ENCODE assay signal across 21 cellular contexts in genomic region chr20:50536333-50536732, GRCh38. TPM values are rescaled to one million over a fixed set of nuclear protein-coding genes. Genes with fewer than 3 reads are reported as not detected.
A peak's percentile ranks its signal among the peaks of the same experiment; 100 is the strongest.
DNase-seq lines count a peak whose midpoint lies in the region; ATAC-seq, FAIRE-seq and TF ChIP-seq lines count a peak whose summit lies in the region.
"Had no signal": no experiment of that assay in that cellular context is flagged by ENCODE, and none has a peak within 500 bp of the region (broad histone marks: within the 10 kb centered on the region; RNA-seq: fewer than 3 reads in every experiment).

No MANE protein-coding gene starts in this region.

- RAD21 ChIA-PET in HCT116 (lab: Charles Lee; ENCODE audit: low non-redundant PET in 1 of 2, low total read pairs in 2 of 2, uncharacterized antibody in 2 of 2, unreplicated experiment in 2 of 2) = no interaction called here

- H3K4me3 ChIP-seq in ACC112 (ENCODE audit: low read depth, low read length) = no peak overlapping the region
- no peak overlapping the region for H3K4me3 ChIP-seq in HCT116 (replicated peaks in 1 of 2; ENCODE audit: low read depth in 1 of 2, low read length in 2 of 2)
- H3K4me3 ChIP-seq in lung = no peak overlapping the region
- no peak overlapping the region for H3K4me3 ChIP-seq in kidney (ENCODE audit: low read length in 2 of 2)
- H3K4me3 ChIP-seq in OCI-LY7 (ENCODE audit: low read depth, low read length, poor library complexity, severe bottlenecking) = no peak overlapping the region
- H3K4me3 ChIP-seq: coronary artery, PC-9, SJSA1, suprapubic skin had no signal

- no peaks in the 10 kb centered on the region for H3K9me2 ChIP-seq in HCT116 (ENCODE audit: insufficient read depth)
- no peaks in the 10 kb centered on the region for H3K9me2 ChIP-seq in OCI-LY7 (ENCODE audit: insufficient read depth, low read length)

- H3K79me2 ChIP-seq in ACC112 (ENCODE audit: control insufficient read depth, insufficient read depth, low read length, unreplicated experiment) = peaks cover 74% of the 10 kb centered on the region
- peaks cover 86% of the 10 kb centered on the region for H3K79me2 ChIP-seq in HCT116 (ENCODE audit: insufficient read depth, low read length)
- no peaks in the 10 kb centered on the region; the same call in 1 of the 2 replicates for H3K79me2 ChIP-seq in OCI-LY7 (ENCODE audit: insufficient read depth, low read depth, low read length)

- no peaks in the 10 kb centered on the region for H3K9me3 ChIP-seq in HCT116 (ENCODE audit: control insufficient read depth in 1 of 2, insufficient read depth in 1 of 2, low read depth in 1 of 2, low read length in 2 of 2)
- H3K9me3 ChIP-seq in lung (ENCODE audit: control insufficient read depth in 2 of 2, insufficient read depth in 1 of 2, low read length in 1 of 2) = no peaks in the 10 kb centered on the region
- no peaks in the 10 kb centered on the region for H3K9me3 ChIP-seq in kidney (ENCODE audit: control insufficient read depth in 1 of 2, low read length in 2 of 2)
- H3K9me3 ChIP-seq in OCI-LY7 (ENCODE audit: low read length) = no peaks in the 10 kb centered on the region
- H3K9me3 ChIP-seq: SJSA1, suprapubic skin had no signal

- peaks cover 77% of the 10 kb centered on the region for H3K4me1 ChIP-seq in ACC112 (ENCODE audit: control insufficient read depth, insufficient read depth, low read length, unreplicated experiment)
- peaks cover 73 to 91% of the 10 kb centered on the region in 2 experiments for H3K4me1 ChIP-seq in HCT116 (ENCODE audit: control insufficient read depth in 1 of 2, insufficient read depth in 2 of 2, low read length in 2 of 2)
- peaks cover 21 to 32% of the 10 kb centered on the region in 2 donors for H3K4me1 ChIP-seq in lung (ENCODE audit: control insufficient read depth in 2 of 2, insufficient read depth in 2 of 2, low read length in 2 of 2)
- H3K4me1 ChIP-seq in kidney (ENCODE audit: control insufficient read depth in 1 of 2, insufficient read depth in 1 of 2, low read depth in 1 of 2, low read length in 2 of 2) = peaks cover 19 to 24% of the 10 kb centered on the region in 2 donors
- H3K4me1 ChIP-seq in OCI-LY7 (ENCODE audit: insufficient read depth, low read length, poor library complexity, severe bottlenecking) = peaks cover 34% of the 10 kb centered on the region

- no peak for FAIRE-seq in kidney (lab: Jason Lieb, UNC)
- FAIRE-seq: endometrium, GM18507, small intestine had no signal

- no peak for TF ChIP-seq RAD21 in HCT116 (IDR thresholded peaks at IDR 0.05; ENCODE audit: low read depth)

- H3K9ac ChIP-seq in HCT116 (ENCODE audit: low read length) (peak overlapping the region; percentile 17), kidney (ENCODE audit: low read length in 2 of 2) (no peak overlapping the region)

- H4K20me1 ChIP-seq in HCT116 (ENCODE audit: insufficient read depth) = no peaks in the 10 kb centered on the region
- H4K20me1 ChIP-seq in OCI-LY7 (ENCODE audit: insufficient read depth, low read length) = peaks cover 6% of the 10 kb centered on the region

- no peak for DNase-seq in HCT116 (ENCODE audit: low read depth, low spot score)
- DNase-seq in NCI-H524 treated with DMSO at 0.1 percent for 48 hours (lab: John Stamatoyannopoulos, UW) = peak; percentile 77
- peak; percentile 71 for DNase-seq in lung (ENCODE audit: low spot score)
- DNase-seq in kidney = no peak
- DNase-seq in superior temporal gyrus (ENCODE audit: extremely low spot score) = no peak
- no peak for DNase-seq in OCI-LY7 (ENCODE audit: low spot score)
- no peak for DNase-seq in DMS 273 (lab: John Stamatoyannopoulos, UW; ENCODE audit: unreplicated experiment)
- DNase-seq: activated naive CD8-positive, alpha-beta T cell treated with anti-CD3 and anti-CD28 coated beads for 36 hours; CD4-positive, CD25-positive, alpha-beta regulatory T cell; head of caudate nucleus; KBM-7; natural killer cell; PC-9; small intestine; stimulated activated CD4-positive, alpha-beta T cell treated with anti-CD3 and anti-CD28 coated beads, Interleukin-4, amount 100 ng/mL, for 1 hour had no signal

- CTCF ChIA-PET in HCT116 (lab: Charles Lee) = no interaction called here
- CTCF ChIA-PET in OCI-LY7 (lab: Charles Lee; ENCODE audit: unreplicated experiment) = no interaction called here

- POLR2A ChIA-PET in HCT116 (lab: Charles Lee) (interaction anchor here (0.9 kb wide), 1 partner anchor 26 kb away, joined by 3 read pairs; the partner anchor contains the start of gene PTPN1), OCI-LY7 (lab: Charles Lee) (interaction anchor here (0.7 kb wide), 1 partner anchor 11 kb away, joined by 3 read pairs; no protein-coding TSS in a partner anchor)

- H3K27ac ChIP-seq in ACC112 (ENCODE audit: low read depth, low read length) (peak overlapping the region; percentile 8; the same call in 1 of the 2 replicates), HCT116 (ENCODE audit: low read depth, low read length) (peak overlapping the region; percentile 44; the same call in 1 of the 2 replicates), lung (ENCODE audit: low read depth in 1 of 2, low read length in 1 of 2) (no peak overlapping the region), kidney (ENCODE audit: low read depth in 2 of 2, low read length in 2 of 2) (no peak overlapping the region), OCI-LY7 (ENCODE audit: low read depth, low read length, poor library complexity, severe bottlenecking) (no peak overlapping the region)
- H3K27ac ChIP-seq: coronary artery, PC-9, SJSA1, suprapubic skin had no signal

- H3K27me3 ChIP-seq in ACC112 (ENCODE audit: insufficient read depth, low read length) = no peaks in the 10 kb centered on the region
- H3K27me3 ChIP-seq in HCT116 (ENCODE audit: insufficient read depth, low read length) = no peaks in the 10 kb centered on the region
- H3K27me3 ChIP-seq in lung (ENCODE audit: control insufficient read depth, insufficient read depth) = no peaks in the 10 kb centered on the region
- H3K27me3 ChIP-seq: SJSA1, suprapubic skin had no signal

- BruUV-seq in HCT116 (replicated peaks; lab: Mats Ljungman, UMichigan) = no TSS peak
- no TSS peak for BruUV-seq in OCI-LY7 (replicated peaks; lab: Mats Ljungman, UMichigan)

- H2AFZ ChIP-seq in ACC112 (ENCODE audit: low read length, unreplicated experiment) (no peak overlapping the region), HCT116 (ENCODE audit: low read depth, low read length, poor library complexity, severe bottlenecking) (no peak overlapping the region), OCI-LY7 (ENCODE audit: low read length) (no peak overlapping the region)
- H2AFZ ChIP-seq: PC-9 had no signal

- no peak for ATAC-seq in HCT116
- ATAC-seq in lung (ENCODE audit: insufficient read depth, low FRiP score) = no peak
- ATAC-seq: natural killer cell had no signal

- TF ChIP-seq POLR2A in HCT116 (IDR thresholded peaks at IDR 0.05; ENCODE audit: borderline replicate concordance, extremely low read depth, insufficient read depth, insufficient read length) = no peak

- H3K36me3 ChIP-seq in ACC112 (ENCODE audit: insufficient read depth, low read length) (no peaks in the 10 kb centered on the region; the same call in 1 of the 2 replicates), HCT116 (ENCODE audit: control insufficient read depth in 1 of 2, insufficient read depth in 2 of 2, low read length in 2 of 2) (no peaks in the 10 kb centered on the region), lung (ENCODE audit: control insufficient read depth in 2 of 2, insufficient read depth in 2 of 2, low read length in 2 of 2) (peaks cover 0 to 2% of the 10 kb centered on the region in 2 donors), kidney (ENCODE audit: control insufficient read depth in 1 of 2, insufficient read depth in 2 of 2, low read length in 2 of 2) (no peaks in the 10 kb centered on the region), OCI-LY7 (ENCODE audit: insufficient read depth, low read length) (no peaks in the 10 kb centered on the region; the same call in 1 of the 2 replicates)
- H3K36me3 ChIP-seq: suprapubic skin had no signal

- TF ChIP-seq CTCF in HCT116 (IDR thresholded peaks at IDR 0.05 in 2 of 3, conservative IDR thresholded peaks at IDR 0.05 in 1 of 3; ENCODE audit: borderline replicate concordance in 1 of 3, insufficient read depth in 1 of 3, low read depth in 2 of 3, low read length in 2 of 3) = no peak
- no peak for TF ChIP-seq CTCF in lung (IDR thresholded peaks at IDR 0.05; ENCODE audit: control extremely low read depth, extremely low read depth)
- no peak for TF ChIP-seq CTCF in kidney (IDR thresholded peaks at IDR 0.05; ENCODE audit: borderline replicate concordance, extremely low read depth, insufficient read depth)
- TF ChIP-seq CTCF in OCI-LY7 (conservative IDR thresholded peaks at IDR 0.05; ENCODE audit: low read length) = no peak

- intact Hi-C loops in HCT116 (cut with micrococcal nuclease) (no loop called here), kidney (cut with DNase I) (no loop called here), OCI-LY7 (cut with micrococcal nuclease; ENCODE audit: unreplicated experiment) (no loop called here)

- H3K4me2 ChIP-seq in HCT116 (ENCODE audit: low read length) (peak overlapping the region; percentile 26; the same call in 1 of the 2 replicates), OCI-LY7 (ENCODE audit: low read length) (no peak overlapping the region)
- H3K4me2 ChIP-seq: PC-9 had no signal

- WGBS in lung, 2 donors = 65 to 85% methylated on average over 4 of the region's 4 CpGs

TF ChIP-seq in HCT116, 20 proteins besides CTCF, POLR2A, EP300 and RAD21 (continues in another document):
- TF ChIP-seq ZNF274 (IDR thresholded peaks at IDR 0.05; ENCODE audit: low read depth, low read length) = no peak
- no peak for TF ChIP-seq EGR1 (IDR thresholded peaks at IDR 0.05; ENCODE audit: low read depth)

RNA-seq across cellular contexts. Expression of gene PTPN1, which starts 26.1 kb away (rescaled TPM):
- total RNA-seq in HCT116 (2021; ENCODE audit: unreplicated experiment) (47.5 TPM), lung (10 to 100 TPM; 51.4 to 80.4 TPM), kidney (80.4 TPM), OCI-LY7 (2022) (17.1 and 22.0 TPM in 2 replicates)
- 28.6 and 33.0 TPM in 2 replicates for polyA plus RNA-seq in HCT116 (2012)
- polyA plus RNA-seq in lung (10 to 100 TPM; 62.0 to 67.3 TPM), kidney (ENCODE audit: insufficient read depth, low read depth, low replicate concordance) (29.6 TPM)
- 21.6 and 25.1 TPM in 2 replicates for total RNA-seq in OCI-LY7 (2014; rRNA removed; shearing (Covaris generic))

Comparison
In these comparisons a context has a peak if more than half of its experiments do, and no peak if none do; other contexts are left out.
1. H3K27ac ChIP-seq: peak in ACC112 (single experiment) and HCT116 (single experiment); none in lung (0 of 2), kidney (0 of 2) and OCI-LY7 (single experiment).
2. DNase-seq: peak in NCI-H524 treated with DMSO at 0.1 percent for 48 hours (single experiment) and lung (single experiment); none in HCT116 (single experiment), kidney (single experiment), superior temporal gyrus (single experiment), OCI-LY7 (single experiment) and DMS 273 (single experiment).